1 cellular context compared by ENCODE assay signal in the genomic region with DNA sequence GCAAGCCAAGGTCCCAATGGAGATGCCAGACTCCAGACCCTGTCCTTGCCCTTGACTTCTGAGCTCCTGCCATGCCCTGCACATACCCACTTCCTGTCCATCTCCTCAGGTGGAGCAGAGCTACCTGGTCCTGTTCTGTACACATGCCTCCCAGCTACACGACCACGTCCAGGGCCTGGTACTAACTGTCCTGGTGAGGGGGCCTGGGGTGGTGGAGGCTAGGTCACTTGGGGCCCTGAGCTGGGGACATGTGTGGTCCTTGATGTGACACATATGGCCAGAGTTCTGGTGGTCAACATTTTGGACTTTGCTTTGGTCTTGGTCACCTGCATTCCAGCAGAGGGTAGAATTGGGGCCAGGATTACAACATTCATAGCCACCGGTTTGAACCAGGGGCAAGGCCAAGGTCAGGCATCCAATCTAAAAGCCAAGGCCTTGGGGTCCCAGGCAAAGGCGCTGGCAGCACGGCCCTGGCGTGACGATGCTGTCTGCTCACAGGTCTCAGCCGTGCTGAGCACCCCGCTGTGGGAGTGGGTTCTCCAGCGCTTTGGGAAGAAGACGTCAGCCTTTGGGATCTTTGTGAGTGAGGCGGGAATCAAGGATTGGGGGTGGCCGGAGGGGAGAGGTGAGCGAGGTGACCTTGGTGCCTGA.
TF ChIP-seq lines count a peak whose summit lies in the region.

No MANE protein-coding gene starts in this region.

TF ChIP-seq in HepG2, 621 proteins besides CTCF, POLR2A, EP300 and RAD21 (continued from another document and continues in another):
- TF ChIP-seq, protein P1, sequence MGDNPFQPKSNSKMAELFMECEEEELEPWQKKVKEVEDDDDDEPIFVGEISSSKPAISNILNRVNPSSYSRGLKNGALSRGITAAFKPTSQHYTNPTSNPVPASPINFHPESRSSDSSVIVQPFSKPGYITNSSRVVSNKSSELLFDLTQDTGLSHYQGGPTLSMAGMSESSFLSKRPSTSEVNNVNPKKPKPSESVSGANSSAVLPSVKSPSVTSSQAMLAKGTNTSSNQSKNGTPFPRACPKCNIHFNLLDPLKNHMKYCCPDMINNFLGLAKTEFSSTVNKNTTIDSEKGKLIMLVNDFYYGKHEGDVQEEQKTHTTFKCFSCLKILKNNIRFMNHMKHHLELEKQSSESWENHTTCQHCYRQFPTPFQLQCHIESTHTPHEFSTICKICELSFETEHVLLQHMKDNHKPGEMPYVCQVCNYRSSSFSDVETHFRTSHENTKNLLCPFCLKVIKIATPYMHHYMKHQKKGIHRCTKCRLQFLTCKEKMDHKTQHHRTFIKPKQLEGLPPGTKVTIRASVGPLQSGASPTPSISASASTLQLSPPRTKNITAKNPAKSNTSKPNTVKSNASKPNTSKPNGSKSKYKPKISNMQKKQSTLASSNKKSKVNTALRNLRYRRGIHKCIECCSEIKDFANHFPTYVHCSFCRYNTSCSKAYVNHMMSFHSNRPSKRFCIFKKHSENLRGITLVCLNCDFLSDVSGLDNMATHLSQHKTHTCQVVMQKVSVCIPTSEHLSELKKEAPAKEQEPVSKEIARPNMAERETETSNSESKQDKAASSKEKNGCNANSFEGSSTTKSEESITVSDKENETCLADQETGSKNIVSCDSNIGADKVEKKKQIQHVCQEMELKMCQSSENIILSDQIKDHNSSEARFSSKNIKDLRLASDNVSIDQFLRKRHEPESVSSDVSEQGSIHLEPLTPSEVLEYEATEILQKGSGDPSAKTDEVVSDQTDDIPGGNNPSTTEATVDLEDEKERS (CRISPR knock-in tag; IDR thresholded peaks at IDR 0.05) = peak; percentile 66; the same call in 1 of the 2 replicates
- TF ChIP-seq AGO1 (IDR thresholded peaks at IDR 0.05; ENCODE audit: low read depth, low read length, poor library complexity, severe bottlenecking) (no peak), ZNF747 (CRISPR knock-in tag; IDR thresholded peaks at IDR 0.05; ENCODE audit: borderline replicate concordance) (peak; percentile 63; the same call in 1 of the 2 replicates), ZNF644 (CRISPR knock-in tag; IDR thresholded peaks at IDR 0.05; ENCODE audit: low read depth) (peak; percentile 77), SNAPC2 (CRISPR knock-in tag; IDR thresholded peaks at IDR 0.05) (no peak), ZNF331 (CRISPR knock-in tag; IDR thresholded peaks at IDR 0.05) (peak; percentile 51; the same call in 1 of the 2 replicates), NR2F1 (CRISPR knock-in tag; IDR thresholded peaks at IDR 0.05) (peak; percentile 89 to 91), CBX1 (IDR thresholded peaks at IDR 0.05; ENCODE audit: low read depth) (no peak), ZNF10 (CRISPR knock-in tag; IDR thresholded peaks at IDR 0.05; ENCODE audit: borderline replicate concordance, low read depth) (no peak), GZF1 (CRISPR knock-in tag; IDR thresholded peaks at IDR 0.05) (no peak), RCOR2 (CRISPR knock-in tag; IDR thresholded peaks at IDR 0.05) (peak; percentile 71; the same call in 1 of the 2 replicates), ZNF768 (CRISPR knock-in tag; IDR thresholded peaks at IDR 0.05) (no peak), RBAK (CRISPR knock-in tag; IDR thresholded peaks at IDR 0.05) (0 out of 2 replicates have a peak, but pooled peaks have one; percentile 17), EEA1 (CRISPR knock-in tag; IDR thresholded peaks at IDR 0.05; ENCODE audit: borderline replicate concordance) (no peak), SNAI1 (CRISPR knock-in tag; IDR thresholded peaks at IDR 0.05; ENCODE audit: borderline replicate concordance) (no peak), MXI1 (IDR thresholded peaks at IDR 0.05; ENCODE audit: borderline replicate concordance, low read depth, low read length) (peak; percentile 9; the same call in 1 of the 3 replicates), CHD4 (IDR thresholded peaks at IDR 0.05; ENCODE audit: borderline replicate concordance, low read length) (no peak), ZKSCAN5 (CRISPR knock-in tag; IDR thresholded peaks at IDR 0.05) (no peak), MBD4 (IDR thresholded peaks at IDR 0.05; ENCODE audit: borderline replicate concordance, low read length) (no peak), ZC3H13 (CRISPR knock-in tag; IDR thresholded peaks at IDR 0.05) (peak; percentile 69; the same call in 1 of the 2 replicates), THAP11 (CRISPR knock-in tag; IDR thresholded peaks at IDR 0.05) (peak; percentile 61; the same call in 1 of the 2 replicates), JARID2 (CRISPR knock-in tag; IDR thresholded peaks at IDR 0.05; ENCODE audit: insufficient replicate concordance) (no peak), ZNF234 (CRISPR knock-in tag; conservative IDR thresholded peaks at IDR 0.05) (no peak), ZBTB7A (CRISPR knock-in tag; IDR thresholded peaks at IDR 0.05) (no peak; the same call in 1 of the 2 replicates)
- TF ChIP-seq, protein P2, sequence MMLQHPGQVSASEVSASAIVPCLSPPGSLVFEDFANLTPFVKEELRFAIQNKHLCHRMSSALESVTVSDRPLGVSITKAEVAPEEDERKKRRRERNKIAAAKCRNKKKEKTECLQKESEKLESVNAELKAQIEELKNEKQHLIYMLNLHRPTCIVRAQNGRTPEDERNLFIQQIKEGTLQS (CRISPR knock-in tag; IDR thresholded peaks at IDR 0.05) = no peak
- TF ChIP-seq, protein P3, sequence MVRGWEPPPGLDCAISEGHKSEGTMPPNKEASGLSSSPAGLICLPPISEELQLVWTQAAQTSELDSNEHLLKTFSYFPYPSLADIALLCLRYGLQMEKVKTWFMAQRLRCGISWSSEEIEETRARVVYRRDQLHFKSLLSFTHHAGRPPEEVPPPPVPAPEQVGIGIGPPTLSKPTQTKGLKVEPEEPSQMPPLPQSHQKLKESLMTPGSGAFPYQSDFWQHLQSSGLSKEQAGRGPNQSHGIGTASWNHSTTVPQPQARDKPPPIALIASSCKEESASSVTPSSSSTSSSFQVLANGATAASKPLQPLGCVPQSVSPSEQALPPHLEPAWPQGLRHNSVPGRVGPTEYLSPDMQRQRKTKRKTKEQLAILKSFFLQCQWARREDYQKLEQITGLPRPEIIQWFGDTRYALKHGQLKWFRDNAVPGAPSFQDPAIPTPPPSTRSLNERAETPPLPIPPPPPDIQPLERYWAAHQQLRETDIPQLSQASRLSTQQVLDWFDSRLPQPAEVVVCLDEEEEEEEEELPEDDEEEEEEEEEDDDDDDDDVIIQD (CRISPR knock-in tag; IDR thresholded peaks at IDR 0.05; ENCODE audit: low read depth) = 0 out of 2 replicates have a peak, but pooled peaks have one; percentile 50
- TF ChIP-seq, protein P4, sequence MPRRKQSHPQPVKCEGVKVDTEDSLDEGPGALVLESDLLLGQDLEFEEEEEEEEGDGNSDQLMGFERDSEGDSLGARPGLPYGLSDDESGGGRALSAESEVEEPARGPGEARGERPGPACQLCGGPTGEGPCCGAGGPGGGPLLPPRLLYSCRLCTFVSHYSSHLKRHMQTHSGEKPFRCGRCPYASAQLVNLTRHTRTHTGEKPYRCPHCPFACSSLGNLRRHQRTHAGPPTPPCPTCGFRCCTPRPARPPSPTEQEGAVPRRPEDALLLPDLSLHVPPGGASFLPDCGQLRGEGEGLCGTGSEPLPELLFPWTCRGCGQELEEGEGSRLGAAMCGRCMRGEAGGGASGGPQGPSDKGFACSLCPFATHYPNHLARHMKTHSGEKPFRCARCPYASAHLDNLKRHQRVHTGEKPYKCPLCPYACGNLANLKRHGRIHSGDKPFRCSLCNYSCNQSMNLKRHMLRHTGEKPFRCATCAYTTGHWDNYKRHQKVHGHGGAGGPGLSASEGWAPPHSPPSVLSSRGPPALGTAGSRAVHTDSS (CRISPR knock-in tag; conservative IDR thresholded peaks at IDR 0.05) = no peak
- TF ChIP-seq, protein P5, sequence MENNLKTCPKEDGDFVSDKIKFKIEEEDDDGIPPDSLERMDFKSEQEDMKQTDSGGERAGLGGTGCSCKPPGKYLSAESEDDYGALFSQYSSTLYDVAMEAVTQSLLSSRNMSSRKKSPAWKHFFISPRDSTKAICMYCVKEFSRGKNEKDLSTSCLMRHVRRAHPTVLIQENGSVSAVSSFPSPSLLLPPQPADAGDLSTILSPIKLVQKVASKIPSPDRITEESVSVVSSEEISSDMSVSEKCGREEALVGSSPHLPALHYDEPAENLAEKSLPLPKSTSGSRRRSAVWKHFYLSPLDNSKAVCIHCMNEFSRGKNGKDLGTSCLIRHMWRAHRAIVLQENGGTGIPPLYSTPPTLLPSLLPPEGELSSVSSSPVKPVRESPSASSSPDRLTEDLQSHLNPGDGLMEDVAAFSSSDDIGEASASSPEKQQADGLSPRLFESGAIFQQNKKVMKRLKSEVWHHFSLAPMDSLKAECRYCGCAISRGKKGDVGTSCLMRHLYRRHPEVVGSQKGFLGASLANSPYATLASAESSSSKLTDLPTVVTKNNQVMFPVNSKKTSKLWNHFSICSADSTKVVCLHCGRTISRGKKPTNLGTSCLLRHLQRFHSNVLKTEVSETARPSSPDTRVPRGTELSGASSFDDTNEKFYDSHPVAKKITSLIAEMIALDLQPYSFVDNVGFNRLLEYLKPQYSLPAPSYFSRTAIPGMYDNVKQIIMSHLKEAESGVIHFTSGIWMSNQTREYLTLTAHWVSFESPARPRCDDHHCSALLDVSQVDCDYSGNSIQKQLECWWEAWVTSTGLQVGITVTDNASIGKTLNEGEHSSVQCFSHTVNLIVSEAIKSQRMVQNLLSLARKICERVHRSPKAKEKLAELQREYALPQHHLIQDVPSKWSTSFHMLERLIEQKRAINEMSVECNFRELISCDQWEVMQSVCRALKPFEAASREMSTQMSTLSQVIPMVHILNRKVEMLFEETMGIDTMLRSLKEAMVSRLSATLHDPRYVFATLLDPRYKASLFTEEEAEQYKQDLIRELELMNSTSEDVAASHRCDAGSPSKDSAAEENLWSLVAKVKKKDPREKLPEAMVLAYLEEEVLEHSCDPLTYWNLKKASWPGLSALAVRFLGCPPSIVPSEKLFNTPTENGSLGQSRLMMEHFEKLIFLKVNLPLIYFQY (CRISPR knock-in tag; IDR thresholded peaks at IDR 0.05; ENCODE audit: borderline replicate concordance) = peak; percentile 9; the same call in 1 of the 2 replicates
- TF ChIP-seq, protein P6, sequence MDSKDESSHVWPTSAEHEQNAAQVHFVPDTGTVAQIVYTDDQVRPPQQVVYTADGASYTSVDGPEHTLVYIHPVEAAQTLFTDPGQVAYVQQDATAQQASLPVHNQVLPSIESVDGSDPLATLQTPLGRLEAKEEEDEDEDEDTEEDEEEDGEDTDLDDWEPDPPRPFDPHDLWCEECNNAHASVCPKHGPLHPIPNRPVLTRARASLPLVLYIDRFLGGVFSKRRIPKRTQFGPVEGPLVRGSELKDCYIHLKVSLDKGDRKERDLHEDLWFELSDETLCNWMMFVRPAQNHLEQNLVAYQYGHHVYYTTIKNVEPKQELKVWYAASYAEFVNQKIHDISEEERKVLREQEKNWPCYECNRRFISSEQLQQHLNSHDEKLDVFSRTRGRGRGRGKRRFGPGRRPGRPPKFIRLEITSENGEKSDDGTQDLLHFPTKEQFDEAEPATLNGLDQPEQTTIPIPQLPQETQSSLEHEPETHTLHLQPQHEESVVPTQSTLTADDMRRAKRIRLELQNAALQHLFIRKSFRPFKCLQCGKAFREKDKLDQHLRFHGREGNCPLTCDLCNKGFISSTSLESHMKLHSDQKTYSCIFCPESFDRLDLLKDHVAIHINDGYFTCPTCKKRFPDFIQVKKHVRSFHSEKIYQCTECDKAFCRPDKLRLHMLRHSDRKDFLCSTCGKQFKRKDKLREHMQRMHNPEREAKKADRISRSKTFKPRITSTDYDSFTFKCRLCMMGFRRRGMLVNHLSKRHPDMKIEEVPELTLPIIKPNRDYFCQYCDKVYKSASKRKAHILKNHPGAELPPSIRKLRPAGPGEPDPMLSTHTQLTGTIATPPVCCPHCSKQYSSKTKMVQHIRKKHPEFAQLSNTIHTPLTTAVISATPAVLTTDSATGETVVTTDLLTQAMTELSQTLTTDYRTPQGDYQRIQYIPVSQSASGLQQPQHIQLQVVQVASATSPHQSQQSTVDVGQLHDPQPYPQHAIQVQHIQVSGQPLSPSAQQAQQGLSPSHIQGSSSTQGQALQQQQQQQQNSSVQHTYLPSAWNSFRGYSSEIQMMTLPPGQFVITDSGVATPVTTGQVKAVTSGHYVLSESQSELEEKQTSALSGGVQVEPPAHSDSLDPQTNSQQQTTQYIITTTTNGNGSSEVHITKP (CRISPR knock-in tag; IDR thresholded peaks at IDR 0.05; ENCODE audit: low read depth) = no peak
- TF ChIP-seq, protein P7, sequence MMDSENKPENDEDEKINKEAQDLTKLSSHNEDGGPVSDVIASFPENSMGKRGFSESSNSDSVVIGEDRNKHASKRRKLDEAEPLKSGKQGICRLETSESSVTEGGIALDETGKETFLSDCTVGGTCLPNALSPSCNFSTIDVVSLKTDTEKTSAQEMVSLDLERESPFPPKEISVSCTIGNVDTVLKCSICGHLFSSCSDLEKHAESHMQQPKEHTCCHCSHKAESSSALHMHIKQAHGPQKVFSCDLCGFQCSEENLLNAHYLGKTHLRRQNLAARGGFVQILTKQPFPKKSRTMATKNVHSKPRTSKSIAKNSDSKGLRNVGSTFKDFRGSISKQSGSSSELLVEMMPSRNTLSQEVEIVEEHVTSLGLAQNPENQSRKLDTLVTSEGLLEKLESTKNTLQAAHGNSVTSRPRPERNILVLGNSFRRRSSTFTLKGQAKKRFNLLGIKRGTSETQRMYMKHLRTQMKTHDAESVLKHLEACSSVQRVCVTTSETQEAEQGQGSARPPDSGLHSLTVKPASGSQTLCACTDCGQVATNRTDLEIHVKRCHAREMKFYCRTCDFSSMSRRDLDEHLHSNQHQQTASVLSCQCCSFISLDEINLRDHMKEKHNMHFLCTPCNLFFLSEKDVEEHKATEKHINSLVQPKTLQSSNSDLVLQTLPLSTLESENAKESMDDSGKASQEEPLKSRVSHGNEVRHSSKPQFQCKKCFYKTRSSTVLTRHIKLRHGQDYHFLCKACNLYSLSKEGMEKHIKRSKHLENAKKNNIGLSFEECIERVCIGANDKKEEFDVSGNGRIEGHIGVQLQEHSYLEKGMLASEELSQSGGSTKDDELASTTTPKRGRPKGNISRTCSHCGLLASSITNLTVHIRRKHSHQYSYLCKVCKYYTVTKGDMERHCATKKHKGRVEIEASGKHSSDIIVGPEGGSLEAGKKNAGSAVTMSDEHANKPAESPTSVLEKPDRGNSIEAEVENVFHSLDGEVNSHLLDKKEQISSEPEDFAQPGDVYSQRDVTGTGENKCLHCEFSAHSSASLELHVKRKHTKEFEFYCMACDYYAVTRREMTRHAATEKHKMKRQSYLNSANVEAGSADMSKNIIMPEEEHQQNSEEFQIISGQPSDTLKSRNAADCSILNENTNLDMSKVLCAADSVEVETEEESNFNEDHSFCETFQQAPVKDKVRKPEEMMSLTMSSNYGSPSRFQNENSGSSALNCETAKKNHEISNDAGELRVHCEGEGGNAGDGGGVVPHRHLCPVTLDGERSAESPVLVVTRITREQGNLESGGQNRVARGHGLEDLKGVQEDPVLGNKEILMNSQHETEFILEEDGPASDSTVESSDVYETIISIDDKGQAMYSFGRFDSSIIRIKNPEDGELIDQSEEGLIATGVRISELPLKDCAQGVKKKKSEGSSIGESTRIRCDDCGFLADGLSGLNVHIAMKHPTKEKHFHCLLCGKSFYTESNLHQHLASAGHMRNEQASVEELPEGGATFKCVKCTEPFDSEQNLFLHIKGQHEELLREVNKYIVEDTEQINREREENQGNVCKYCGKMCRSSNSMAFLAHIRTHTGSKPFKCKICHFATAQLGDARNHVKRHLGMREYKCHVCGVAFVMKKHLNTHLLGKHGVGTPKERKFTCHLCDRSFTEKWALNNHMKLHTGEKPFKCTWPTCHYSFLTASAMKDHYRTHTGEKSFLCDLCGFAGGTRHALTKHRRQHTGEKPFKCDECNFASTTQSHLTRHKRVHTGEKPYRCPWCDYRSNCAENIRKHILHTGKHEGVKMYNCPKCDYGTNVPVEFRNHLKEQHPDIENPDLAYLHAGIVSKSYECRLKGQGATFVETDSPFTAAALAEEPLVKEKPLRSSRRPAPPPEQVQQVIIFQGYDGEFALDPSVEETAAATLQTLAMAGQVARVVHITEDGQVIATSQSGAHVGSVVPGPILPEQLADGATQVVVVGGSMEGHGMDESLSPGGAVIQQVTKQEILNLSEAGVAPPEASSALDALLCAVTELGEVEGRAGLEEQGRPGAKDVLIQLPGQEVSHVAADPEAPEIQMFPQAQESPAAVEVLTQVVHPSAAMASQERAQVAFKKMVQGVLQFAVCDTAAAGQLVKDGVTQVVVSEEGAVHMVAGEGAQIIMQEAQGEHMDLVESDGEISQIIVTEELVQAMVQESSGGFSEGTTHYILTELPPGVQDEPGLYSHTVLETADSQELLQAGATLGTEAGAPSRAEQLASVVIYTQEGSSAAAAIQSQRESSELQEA (CRISPR knock-in tag; IDR thresholded peaks at IDR 0.05; ENCODE audit: not compliant biosample characterization) = no peak
